In the genomic region with DNA sequence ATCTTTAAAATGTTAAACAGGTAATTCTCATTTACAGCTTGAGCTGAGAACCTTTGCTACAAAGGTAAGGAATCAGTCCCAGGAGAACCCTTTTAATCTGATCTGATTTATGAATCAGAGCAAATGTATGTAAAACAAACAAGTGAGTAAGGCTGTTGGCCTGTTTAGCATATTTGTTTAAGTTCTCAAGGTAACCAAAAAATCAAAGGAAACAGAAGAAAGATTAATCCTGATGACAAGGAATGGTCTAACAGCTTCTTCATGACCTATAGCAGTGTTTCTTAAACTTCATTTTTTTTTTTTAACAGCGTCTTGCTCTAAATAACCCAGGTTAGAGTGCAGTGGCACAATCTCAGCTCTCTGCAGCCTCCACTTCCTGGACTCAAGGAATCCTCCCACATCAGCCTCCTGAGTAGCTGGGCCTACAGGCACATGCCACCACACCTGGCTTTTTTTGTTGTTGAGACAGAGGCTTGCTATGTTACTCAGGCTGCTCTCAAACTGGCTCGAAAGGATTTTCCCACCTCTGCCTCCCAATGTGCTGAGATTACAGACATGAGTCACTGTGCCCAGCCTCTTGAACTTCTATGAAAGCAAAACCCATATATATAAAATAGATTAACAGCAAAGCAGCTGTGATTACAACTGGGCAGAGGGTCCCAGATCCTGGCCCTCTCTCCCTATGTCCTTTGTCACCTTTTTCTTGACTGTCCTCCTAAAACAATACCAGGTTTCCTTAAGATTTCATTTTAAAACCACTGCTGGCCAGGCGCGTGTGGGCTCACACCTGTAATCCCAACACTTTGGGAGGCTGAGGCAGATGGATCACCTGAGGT, we compare ENCODE assay signal across 7 cellular contexts. TPM values are rescaled to one million over a fixed set of nuclear protein-coding genes. Genes with fewer than 3 reads are reported as not detected.
DNase-seq lines count a peak whose midpoint lies in the region; ATAC-seq lines count a peak whose summit lies in the region.
"Had no signal": no experiment of that assay in that cellular context is flagged by ENCODE, and none has a peak within 500 bp of the region (broad histone marks: within the 10 kb centered on the region; RNA-seq: fewer than 3 reads in every experiment).

No MANE protein-coding gene starts in this region.

- H3K4me3 Mint-ChIP-seq in activated T-helper 17 cell treated with anti-CD3 and anti-CD28 coated beads, Interleukin-2, amount 50 U/mL, for 72 hours: no peak overlapping the region

- no peaks in the 10 kb centered on the region for H3K9me3 Mint-ChIP-seq in activated T-helper 17 cell treated with anti-CD3 and anti-CD28 coated beads, Interleukin-2, amount 50 U/mL, for 72 hours

- H3K4me1 Mint-ChIP-seq in activated T-helper 17 cell treated with anti-CD3 and anti-CD28 coated beads, Interleukin-2, amount 50 U/mL, for 72 hours: peaks cover 13% of the 10 kb centered on the region

- DNase-seq in HCEC 1CT (peak; percentile 52), mesenteric fat pad (ENCODE audit: low spot score) (peak; percentile 20), DMS 273 treated with DMSO at 0.1 percent for 48 hours (lab: John Stamatoyannopoulos, UW) (no peak), nucleus accumbens (lab: John Stamatoyannopoulos, UW) (no peak)
- no peak for DNase-seq in activated CD4-positive, CD25-positive, alpha-beta regulatory T cell (lab: John Stamatoyannopoulos, UW)
- DNase-seq: activated T-cell treated with anti-CD3 and anti-CD28 coated beads for 4 hours had no signal

- peak overlapping the region; percentile 72 for H3K27ac Mint-ChIP-seq in activated T-helper 17 cell treated with anti-CD3 and anti-CD28 coated beads, Interleukin-2, amount 50 U/mL, for 72 hours

- peaks cover 13% of the 10 kb centered on the region for H3K36me3 Mint-ChIP-seq in activated T-helper 17 cell treated with anti-CD3 and anti-CD28 coated beads, Interleukin-2, amount 50 U/mL, for 72 hours (ENCODE audit: low read depth)

- H3K27me3 Mint-ChIP-seq in activated T-helper 17 cell treated with anti-CD3 and anti-CD28 coated beads, Interleukin-2, amount 50 U/mL, for 72 hours: no peaks in the 10 kb centered on the region

- peak; percentile 42 for ATAC-seq in activated T-helper 17 cell treated with anti-CD3 and anti-CD28 coated beads, Interleukin-2, amount 50 U/mL, for 72 hours (replicated peaks)

RNA-seq across cellular contexts. Expression of a gene that starts 5.1 kb away (rescaled TPM):
- total RNA-seq in activated T-helper 17 cell treated with anti-CD3 and anti-CD28 coated beads, Interleukin-2, amount 50 U/mL, for 72 hours: 100 to 1,000 TPM; 191 to 343 TPM
- total RNA-seq in mesenteric fat pad: 28.6 TPM

RNA-seq across cellular contexts. Expression of a gene that starts 23.3 kb away (rescaled TPM):
- 100 to 1,000 TPM; 416 to 512 TPM for total RNA-seq in activated T-helper 17 cell treated with anti-CD3 and anti-CD28 coated beads, Interleukin-2, amount 50 U/mL, for 72 hours
- 265 TPM for total RNA-seq in mesenteric fat pad

RNA-seq across cellular contexts. Expression of a gene that starts 27.9 kb away (rescaled TPM):
- total RNA-seq in activated T-helper 17 cell treated with anti-CD3 and anti-CD28 coated beads, Interleukin-2, amount 50 U/mL, for 72 hours: 10 to 100 TPM; 56.0 to 64.9 TPM
- total RNA-seq in mesenteric fat pad: 33.5 TPM

RNA-seq across cellular contexts. Expression of a gene that starts 46.1 kb away (rescaled TPM):
- 100 to 1,000 TPM; 143 to 161 TPM for total RNA-seq in activated T-helper 17 cell treated with anti-CD3 and anti-CD28 coated beads, Interleukin-2, amount 50 U/mL, for 72 hours
- 60.2 TPM for total RNA-seq in mesenteric fat pad

RNA-seq across cellular contexts. Expression of a gene that starts 49.6 kb away (rescaled TPM):
- total RNA-seq in activated T-helper 17 cell treated with anti-CD3 and anti-CD28 coated beads, Interleukin-2, amount 50 U/mL, for 72 hours: 10 to 100 TPM; 10.3 to 14.5 TPM
- total RNA-seq in mesenteric fat pad: 7.9 TPM

Comparison
In these comparisons a context has a peak if more than half of its experiments do, and no peak if none do; other contexts are left out.
1. DNase-seq: peak in HCEC 1CT (single experiment) and mesenteric fat pad (single experiment); none in DMS 273 treated with DMSO at 0.1 percent for 48 hours (single experiment), nucleus accumbens (0 of 56) and activated CD4-positive, CD25-positive, alpha-beta regulatory T cell (0 of 4).